ENCODE assay signal across 8 cellular contexts in genomic region chr10:72215611-72216549, GRCh38. TPM values are rescaled to one million over a fixed set of nuclear protein-coding genes. Genes with fewer than 3 reads are reported as not detected.
DNase-seq lines count a peak whose midpoint lies in the region; ATAC-seq, FAIRE-seq and TF ChIP-seq lines count a peak whose summit lies in the region.

Gene ANAPC16, plus strand, starts transcription at chr10:72216012. Its CDS starts 7,903 bp downstream, at chr10:72223915.
Gene ASCC1, minus strand, starts transcription at chr10:72216276. Its CDS starts 2,978 bp downstream, at chr10:72213298.

- H3K4me1 ChIP-seq in HUES48 (ENCODE audit: control insufficient read depth, insufficient read depth, low read length) = 0 out of 2 replicates have a peak, but pooled peaks cover 9% of the 10 kb centered on the region
- H3K4me1 ChIP-seq in NT2/D1 (ENCODE audit: insufficient read depth, insufficient read length) = no peaks in the 10 kb centered on the region
- peaks cover 0 to 7% (median 3%) of the 10 kb centered on the region in 4 experiments; a peak in 3 of 7 replicates for H3K4me1 ChIP-seq in H1 (replicated peaks in 1 of 4; ENCODE audit: control insufficient read depth in 3 of 4, insufficient read depth in 4 of 4, low read length in 3 of 4)

- peak within 1 kb of the TSS; percentile 83; the same call in 1 of the 2 replicates for H2AFZ ChIP-seq in H1 (ENCODE audit: low read length)

- peak; percentile 95 to 99 for TF ChIP-seq POLR2A in H1 (IDR thresholded peaks at IDR 0.05; ENCODE audit: control extremely low read depth in 1 of 2, low read depth in 2 of 2, low read length in 2 of 2)

- H3K9me3 Mint-ChIP-seq in activated CD8-positive, alpha-beta memory T cell treated with anti-CD3 and anti-CD28 coated beads, Interleukin-2, amount 10 ng/mL, durations not matched to agents 7 days and 5 days (ENCODE audit: low read depth) = no peaks in the 10 kb centered on the region
- H3K9me3 Mint-ChIP-seq in memory B cell = no peaks in the 10 kb centered on the region

- H3K79me1 ChIP-seq in H1 (ENCODE audit: low read depth, low read length) = peaks cover 3% of the 10 kb centered on the region; the same call in 1 of the 2 replicates

- no peaks in the 10 kb centered on the region for H3K27me3 ChIP-seq in HUES48 (ENCODE audit: control insufficient read depth, insufficient read depth, low read length)
- no peaks in the 10 kb centered on the region for H3K27me3 ChIP-seq in NT2/D1 (ENCODE audit: insufficient read depth, insufficient read length)
- no peaks in the 10 kb centered on the region for H3K27me3 ChIP-seq in H1 (replicated peaks in 1 of 4; ENCODE audit: control insufficient read depth in 3 of 4, extremely low read depth in 1 of 4, insufficient read depth in 3 of 4, low read length in 3 of 4)

- H3K4me3 ChIP-seq in HUES48 (ENCODE audit: low read depth, low read length) = peak within 1 kb of the TSS; percentile 91
- H3K4me3 ChIP-seq in NT2/D1 (ENCODE audit: insufficient read length, low read depth) = peak within 1 kb of the TSS; percentile 78
- peak within 1 kb of the TSS; percentile 76 to 85 (median 81) for H3K4me3 ChIP-seq in H1 (ENCODE audit: extremely low read depth in 1 of 4, insufficient read depth in 2 of 4, low read depth in 3 of 4, low read length in 4 of 4)

- peak within 1 kb of the TSS; percentile 96 for H3K18ac ChIP-seq in H1 (ENCODE audit: extremely low read depth, low read length)

- H3K4me3 Mint-ChIP-seq in activated CD8-positive, alpha-beta memory T cell treated with anti-CD3 and anti-CD28 coated beads, Interleukin-2, amount 10 ng/mL, durations not matched to agents 7 days and 5 days = peak within 1 kb of the TSS; percentile 86
- peak within 1 kb of the TSS; percentile 99 for H3K4me3 Mint-ChIP-seq in memory B cell

- H3K79me2 ChIP-seq in H1 (ENCODE audit: control insufficient read depth in 1 of 2, insufficient read depth in 2 of 2, low read length in 2 of 2) = peaks cover 6 to 42% of the 10 kb centered on the region in 2 experiments

- H3K36me3 ChIP-seq in HUES48 (ENCODE audit: control insufficient read depth, insufficient read depth, low read length) = peaks cover 13% of the 10 kb centered on the region
- H3K36me3 ChIP-seq in NT2/D1 (ENCODE audit: insufficient read depth, insufficient read length, low read length) = peaks cover 13% of the 10 kb centered on the region
- peaks cover 2 to 15% (median 7%) of the 10 kb centered on the region in 4 experiments; a peak in 5 of 8 replicates for H3K36me3 ChIP-seq in H1 (ENCODE audit: control insufficient read depth in 2 of 4, insufficient read depth in 4 of 4, low read length in 3 of 4)

- peak within 1 kb of the TSS; percentile 77 for H2BK12ac ChIP-seq in H1 (ENCODE audit: low read depth, low read length)

- peak within 1 kb of the TSS; percentile 98 for H2BK5ac ChIP-seq in H1 (ENCODE audit: low read depth, low read length)

- DNase-seq in COR-L47 (lab: John Stamatoyannopoulos, UW) (peak; percentile 64), NT2/D1 (ENCODE audit: low read depth, low spot score) (peak; percentile 74), H1 (ENCODE audit: low read depth in 1 of 2, low spot score in 2 of 2) (peak; percentile 75 to 98), memory B cell (ENCODE audit: low spot score in 2 of 2) (peak; percentile 97 to 98)
- peak; percentile 96 for DNase-seq in activated CD8-positive, alpha-beta memory T cell treated with anti-CD3 and anti-CD28 coated beads, Interleukin-2, amount 10 ng/mL, durations not matched to agents 7 days and 5 days
- DNase-seq in stimulated activated CD8-positive, alpha-beta memory T cell treated with anti-CD3 and anti-CD28 coated beads, Interleukin-12 subunit alpha, Interleukin-12 subunit beta, amount 100 ng/mL, for 1 hour (ENCODE audit: low read depth) = peak; percentile 89

- ATAC-seq in GM21381 (IDR thresholded peaks at IDR 0.05; ENCODE audit: unreplicated experiment) = peak; percentile 72
- peak; percentile 92 for ATAC-seq in activated CD8-positive, alpha-beta memory T cell treated with anti-CD3 and anti-CD28 coated beads, Interleukin-2, amount 10 ng/mL, durations not matched to agents 7 days and 5 days
- ATAC-seq in memory B cell (ENCODE audit: low read depth) = peak; percentile 85

- H4K91ac ChIP-seq in H1 (replicated peaks; ENCODE audit: insufficient read length, low read length) = peak within 1 kb of the TSS; percentile 97

- no peaks in the 10 kb centered on the region for H4K20me1 ChIP-seq in H1 (replicated peaks in 1 of 2; ENCODE audit: control insufficient read depth in 1 of 2, insufficient read depth in 2 of 2, low read length in 2 of 2)

- H4K8ac ChIP-seq in H1 (ENCODE audit: extremely low read depth, insufficient read depth, low read length) = peak within 1 kb of the TSS; percentile 100; the same call in 1 of the 2 replicates

- H3K4me1 Mint-ChIP-seq in activated CD8-positive, alpha-beta memory T cell treated with anti-CD3 and anti-CD28 coated beads, Interleukin-2, amount 10 ng/mL, durations not matched to agents 7 days and 5 days = peaks cover 48% of the 10 kb centered on the region
- H3K4me1 Mint-ChIP-seq in memory B cell = peaks cover 29% of the 10 kb centered on the region

- no peak within 1 kb of the TSS for H3K23ac ChIP-seq in H1 (ENCODE audit: insufficient read length)

- POLR2A ChIA-PET in H1 (lab: Charles Lee; ENCODE audit: partially characterized antibody) = interaction anchor here (0.8 to 3.2 kb wide), 23 partner anchors 9 to 156 kb away, joined by 3 to 40 read pairs (median 3); partner anchors contain the start of genes DDIT4 and DNAJB12

- no peak within 1 kb of the TSS for H2BK15ac ChIP-seq in H1 (ENCODE audit: low read length)

- peaks cover 25% of the 10 kb centered on the region for H3K36me3 Mint-ChIP-seq in activated CD8-positive, alpha-beta memory T cell treated with anti-CD3 and anti-CD28 coated beads, Interleukin-2, amount 10 ng/mL, durations not matched to agents 7 days and 5 days
- peaks cover 6% of the 10 kb centered on the region for H3K36me3 Mint-ChIP-seq in memory B cell

- CTCF ChIA-PET in activated CD8-positive, alpha-beta memory T cell treated with anti-CD3 and anti-CD28 coated beads, Interleukin-2, amount 10 ng/mL, durations not matched to agents 7 days and 5 days (lab: Charles Lee) = interaction anchor here (0.6 to 12.8 kb wide), 17 partner anchors 12 to 320 kb away, joined by 3 to 127 read pairs (median 4); no protein-coding TSS in a partner anchor
- CTCF ChIA-PET in H1 (lab: Charles Lee; ENCODE audit: partially characterized antibody) = interaction anchor here (0.8 to 2.1 kb wide), 5 partner anchors 8 to 443 kb away, joined by 3 to 6 read pairs (median 4); partner anchors contain the start of gene VSIR

- H3K27ac ChIP-seq in HUES48 (ENCODE audit: low read depth, low read length) (peak within 1 kb of the TSS; percentile 97), H1 (ENCODE audit: low read depth, low read length) (peak within 1 kb of the TSS; percentile 98)

- H2AK5ac ChIP-seq in H1 (ENCODE audit: low read depth, low read length) = no peak within 1 kb of the TSS

- no peaks in the 10 kb centered on the region for H3K27me3 Mint-ChIP-seq in activated CD8-positive, alpha-beta memory T cell treated with anti-CD3 and anti-CD28 coated beads, Interleukin-2, amount 10 ng/mL, durations not matched to agents 7 days and 5 days
- no peaks in the 10 kb centered on the region for H3K27me3 Mint-ChIP-seq in memory B cell

- peak within 1 kb of the TSS; percentile 96 for H3K4ac ChIP-seq in H1 (replicated peaks; ENCODE audit: insufficient read length, low read depth, low read length)

- H2BK20ac ChIP-seq in H1 (ENCODE audit: low read length) = no peak within 1 kb of the TSS

- FAIRE-seq in H1 (lab: Jason Lieb, UNC) = no peak

- no peak within 1 kb of the TSS for H2BK120ac ChIP-seq in H1 (replicated peaks; ENCODE audit: low read depth, low read length)

- no peak within 1 kb of the TSS for H3K14ac ChIP-seq in H1 (ENCODE audit: insufficient read length)

- peak within 1 kb of the TSS; percentile 95 for H3K56ac ChIP-seq in H1 (replicated peaks; ENCODE audit: insufficient read length, low read depth, low read length)

- TF ChIP-seq RAD21 in H1 (IDR thresholded peaks at IDR 0.05 in 1 of 2, conservative IDR thresholded peaks at IDR 0.05 in 1 of 2; ENCODE audit: low read depth in 2 of 2, low read length in 2 of 2) = 0 out of 4 replicates have a peak, but pooled peaks of 1 of the 2 experiments have one; percentile 0

- H3K27ac Mint-ChIP-seq in activated CD8-positive, alpha-beta memory T cell treated with anti-CD3 and anti-CD28 coated beads, Interleukin-2, amount 10 ng/mL, durations not matched to agents 7 days and 5 days = peak within 1 kb of the TSS; percentile 97
- peak within 1 kb of the TSS; percentile 97 for H3K27ac Mint-ChIP-seq in memory B cell

- H3K23me2 ChIP-seq in H1 (ENCODE audit: low read depth, low read length) = peaks cover 2% of the 10 kb centered on the region; the same call in 1 of the 2 replicates

- WGBS in H1 (ENCODE audit: extremely low coverage in 1 of 2, insufficient coverage in 1 of 2, insufficient read length in 1 of 2, insufficient replicate concordance in 2 of 2, low coverage in 1 of 2, low lambda C conversion rate in 2 of 2, missing lambda C conversion rate in 1 of 2), 2 experiments = 4% methylated on average over 51 of the region's 64 CpGs; no CpG with 5 or more reads in 1 of the 2 experiments

- no peak for TF ChIP-seq CTCF in H1 (IDR thresholded peaks at IDR 0.05; ENCODE audit: control extremely low read depth in 1 of 3, insufficient read depth in 1 of 3, low read depth in 1 of 3, low read length in 3 of 3)

- no peak for TF ChIP-seq EP300 in H1 (IDR thresholded peaks at IDR 0.05; ENCODE audit: borderline replicate concordance in 1 of 2, low read depth in 2 of 2, low read length in 2 of 2)

- H3K9ac ChIP-seq in HUES48 (ENCODE audit: low read depth, low read length) (peak within 1 kb of the TSS; percentile 98), NT2/D1 (ENCODE audit: insufficient read length, low read depth) (peak within 1 kb of the TSS; percentile 85), H1 (replicated peaks in 1 of 4; ENCODE audit: extremely low read depth in 1 of 4, low read depth in 3 of 4, low read length in 3 of 4) (peak within 1 kb of the TSS; percentile 76 to 97 (median 96))

- peak within 1 kb of the TSS; percentile 99 for H4K5ac ChIP-seq in H1 (ENCODE audit: insufficient read length, low read depth, low read length)

- H3K9me3 ChIP-seq in HUES48 (ENCODE audit: control insufficient read depth, insufficient read depth, low read length) (no peaks in the 10 kb centered on the region), NT2/D1 (ENCODE audit: insufficient read depth, low read length) (no peaks in the 10 kb centered on the region), H1 (ENCODE audit: insufficient read depth in 2 of 2, low read depth in 1 of 2, low read length in 1 of 2) (no peaks in the 10 kb centered on the region)

- H3K4me2 ChIP-seq in H1 (ENCODE audit: insufficient read depth in 1 of 2, low read depth in 2 of 2, low read length in 2 of 2) = peak within 1 kb of the TSS; percentile 82 to 83

RNA-seq across cellular contexts. Expression of gene ANAPC16, which starts in this region (rescaled TPM):
- 10 to 100 TPM; 61.4 to 67.6 TPM for total RNA-seq in activated CD8-positive, alpha-beta memory T cell treated with anti-CD3 and anti-CD28 coated beads, Interleukin-2, amount 10 ng/mL, durations not matched to agents 7 days and 5 days
- total RNA-seq in H1 (2021; fragmentation: NEBNext Ultra II Directional; extraction: Animal tissue kit (Norgen Biotek cat#: 25700)) = 56.2 and 57.4 TPM in 2 replicates
- 33.6 and 53.1 TPM in 2 replicates for polyA plus RNA-seq in H1 (2011; rRNA removed)
- 68.5 TPM for polyA plus RNA-seq in H1 (2011; cell fraction: cytosol; rRNA removed)
- 24.3 TPM for polyA plus RNA-seq in H1 (2011; cell fraction: nucleus; rRNA removed)
- 51.6 to 58.4 TPM (median 55.8 TPM) in 4 replicates for polyA plus RNA-seq in H1 (2012, experiment 1 of 2)
- 12.7 TPM for polyA plus RNA-seq in H1 (2012, experiment 2 of 2)
- 43.7 TPM for polyA plus RNA-seq in H1 (2013, experiment 1 of 2)
- 47.2 TPM for polyA plus RNA-seq in H1 (2013, experiment 2 of 2)
- 18.3 and 23.7 TPM in 2 replicates for polyA minus RNA-seq in H1 (2011; rRNA and poly(A)+ RNA removed)
- polyA minus RNA-seq in H1 (2011; cell fraction: cytosol; rRNA and poly(A)+ RNA removed) = 13.5 TPM
- 11.6 TPM for polyA minus RNA-seq in H1 (2011; cell fraction: nucleus; rRNA and poly(A)+ RNA removed)

RNA-seq across cellular contexts. Expression of gene ASCC1, which starts in this region (rescaled TPM):
- total RNA-seq in activated CD8-positive, alpha-beta memory T cell treated with anti-CD3 and anti-CD28 coated beads, Interleukin-2, amount 10 ng/mL, durations not matched to agents 7 days and 5 days = 10 to 100 TPM; 34.9 to 36.8 TPM
- 30.2 and 35.8 TPM in 2 replicates for total RNA-seq in H1 (2021; fragmentation: NEBNext Ultra II Directional; extraction: Animal tissue kit (Norgen Biotek cat#: 25700))
- 13.7 and 25.6 TPM in 2 replicates for polyA plus RNA-seq in H1 (2011; rRNA removed)
- 21.2 TPM for polyA plus RNA-seq in H1 (2011; cell fraction: cytosol; rRNA removed)
- 8.3 TPM for polyA plus RNA-seq in H1 (2011; cell fraction: nucleus; rRNA removed)
- polyA plus RNA-seq in H1 (2012, experiment 1 of 2) = 27.9 to 42.2 TPM (median 30.6 TPM) in 4 replicates
- 4.2 TPM for polyA plus RNA-seq in H1 (2012, experiment 2 of 2)
- polyA plus RNA-seq in H1 (2013, experiment 1 of 2) = 31.2 TPM
- polyA plus RNA-seq in H1 (2013, experiment 2 of 2) = 32.0 TPM
- 28.0 and 35.9 TPM in 2 replicates for polyA minus RNA-seq in H1 (2011; rRNA and poly(A)+ RNA removed)
- 22.5 TPM for polyA minus RNA-seq in H1 (2011; cell fraction: cytosol; rRNA and poly(A)+ RNA removed)
- polyA minus RNA-seq in H1 (2011; cell fraction: nucleus; rRNA and poly(A)+ RNA removed) = 27.0 TPM

Comparison
In these comparisons a context has a peak if more than half of its experiments do, and no peak if none do; other contexts are left out.
1. Peak in every context shown above with its lines: DNase-seq, ATAC-seq, H3K4me3 ChIP-seq and H3K27ac ChIP-seq.